In genomic region chr14:30906752-30907658, GRCh38 we compare ENCODE assay signal across 9 cellular contexts.
A peak's percentile ranks its signal among the peaks of the same experiment; 100 is the strongest.
DNase-seq lines count a peak whose midpoint lies in the region; ATAC-seq and TF ChIP-seq lines count a peak whose summit lies in the region.
"Had no signal": no experiment of that assay in that cellular context is flagged by ENCODE, and none has a peak within 500 bp of the region (broad histone marks: within the 10 kb centered on the region; RNA-seq: fewer than 3 reads in every experiment).

No MANE protein-coding gene starts in this region.

- DNase-seq in NCI-H2171 treated with DMSO at 0.1 percent for 48 hours (lab: John Stamatoyannopoulos, UW) (peak; percentile 45), NCI-H2171 (lab: John Stamatoyannopoulos, UW) (no peak), NB4 (ENCODE audit: low read depth) (peak; percentile 51), choroid plexus epithelial cell (ENCODE audit: low read depth) (peak; percentile 61), pons (ENCODE audit: low spot score) (peak; percentile 43), CD1c-positive myeloid dendritic cell (ENCODE audit: extremely low spot score) (no peak)

- TF ChIP-seq POLR2A in NB4 (IDR thresholded peaks at IDR 0.05; ENCODE audit: extremely low read depth, insufficient read length): no peak

- no peak overlapping the region for H3K4me3 ChIP-seq in NB4 (ENCODE audit: low read depth, low read length)
- no peak overlapping the region for H3K4me3 ChIP-seq in choroid plexus epithelial cell (ENCODE audit: low read depth, low read length)

- ATAC-seq in HG02870 (IDR thresholded peaks at IDR 0.05; ENCODE audit: unreplicated experiment): no peak
- ATAC-seq in HG02678 (IDR thresholded peaks at IDR 0.05; ENCODE audit: unreplicated experiment): no peak
- ATAC-seq: naive thymus-derived CD8-positive, alpha-beta T cell had no signal

- TF ChIP-seq CTCF in NB4 (IDR thresholded peaks at IDR 0.05; ENCODE audit: low read depth, low read length) (peak; percentile 13), choroid plexus epithelial cell (conservative IDR thresholded peaks at IDR 0.05; ENCODE audit: low read depth, low read length) (peak; percentile 50)

Comparison
In these comparisons a context has a peak if more than half of its experiments do, and no peak if none do; other contexts are left out.
1. DNase-seq: peak in NCI-H2171 treated with DMSO at 0.1 percent for 48 hours (single experiment), NB4 (single experiment), choroid plexus epithelial cell (single experiment) and pons (single experiment); none in NCI-H2171 (single experiment) and CD1c-positive myeloid dendritic cell (single experiment).